In genomic region chr19:39335168-39335567, GRCh38 we compare ENCODE assay signal across 10 cellular contexts. TPM values are rescaled to one million over a fixed set of nuclear protein-coding genes. Genes with fewer than 3 reads are reported as not detected.
DNase-seq lines count a peak whose midpoint lies in the region; ATAC-seq, FAIRE-seq and TF ChIP-seq lines count a peak whose summit lies in the region.
"Had no signal": no experiment of that assay in that cellular context is flagged by ENCODE, and none has a peak within 500 bp of the region (broad histone marks: within the 10 kb centered on the region; RNA-seq: fewer than 3 reads in every experiment).

No MANE protein-coding gene starts in this region.

- H3K4me2 ChIP-seq in K562 (ENCODE audit: insufficient read depth, low read length), result peak overlapping the region; percentile 73

- H3K9ac ChIP-seq in K562 (ENCODE audit: insufficient read depth in 1 of 2, low read depth in 2 of 2, low read length in 2 of 2), result peak overlapping the region; percentile 51 to 88

- ATAC-seq in K562, result peak; percentile 65
- peak in 3 of 4 donors; percentile 9 to 16 (median 13) for ATAC-seq in pancreas

- FAIRE-seq in K562 (lab: Jason Lieb, UNC), result no peak
- no peak for FAIRE-seq in pancreas (lab: Jason Lieb, UNC)

- POLR2A ChIA-PET in K562 (lab: Yijun Ruan, JAX), result interaction anchor here (0.6 kb wide), 2 partner anchors 32 to 928 kb away, joined by 3 to 4 read pairs; no protein-coding TSS in a partner anchor

- peak overlapping the region; percentile 71; the same call in 1 of the 2 replicates for H3K4me3 ChIP-seq in GM08714 (ENCODE audit: low read length)
- H3K4me3 ChIP-seq in K562, result peak overlapping the region; percentile 44
- peak overlapping the region in 1 of 4 donors; percentile 36 for H3K4me3 ChIP-seq in pancreas

- TF ChIP-seq CTCF in K562 (IDR thresholded peaks at IDR 0.05 in 2 of 3, conservative IDR thresholded peaks at IDR 0.05 in 1 of 3; ENCODE audit: insufficient read depth in 2 of 3, low read depth in 1 of 3, low read length in 3 of 3) (no peak), pancreas (IDR thresholded peaks at IDR 0.05) (no peak), mesothelial cell of epicardium (IDR thresholded peaks at IDR 0.05; ENCODE audit: unreplicated experiment) (no peak)

- H3K27me3 Mint-ChIP-seq in mesothelial cell of epicardium (ENCODE audit: low read depth), result no peaks in the 10 kb centered on the region

- DNase-seq in KBM-7, result peak; percentile 70
- peak; percentile 54 to 62 (median 57) for DNase-seq in K562 (ENCODE audit: extremely low read depth in 1 of 4, low spot score in 3 of 4)
- DNase-seq in pancreas, result no peak
- no peak for DNase-seq in mesothelial cell of epicardium (ENCODE audit: low spot score in 2 of 2, unreplicated experiment in 2 of 2)
- DNase-seq in islet precursor cell, result no peak
- no peak for DNase-seq in cerebellar nuclear complex (lab: John Stamatoyannopoulos, UW)
- DNase-seq in midbrain (lab: John Stamatoyannopoulos, UW), result no peak
- DNase-seq: SHP77 had no signal

- H3K4me1 ChIP-seq in K562 (replicated peaks in 1 of 2; ENCODE audit: control insufficient read depth in 2 of 2, insufficient read depth in 2 of 2, low read length in 2 of 2) (peaks cover 11 to 20% of the 10 kb centered on the region in 2 experiments), pancreas (no peaks in the 10 kb centered on the region)

- in situ Hi-C loops in KBM-7 (cut with MboI; ENCODE audit: low pct_unique_long_range_greater_than_20kb, low sequenced_read_pairs), result no loop called here
- in situ Hi-C loops in K562 (cut with MboI), result no loop called here

- H2AFZ ChIP-seq in K562 (ENCODE audit: low read depth, low read length), result peak overlapping the region; percentile 83

- WGBS in K562 (ENCODE audit: insufficient coverage, low coverage, missing lambda C conversion rate), result 16% methylated on average over 6 of the region's 6 CpGs
- WGBS in pancreas, 2 donors, result 59 to 74% methylated on average over 6 of the region's 6 CpGs

- no peaks in the 10 kb centered on the region for H3K9me3 Mint-ChIP-seq in mesothelial cell of epicardium

- CTCF ChIA-PET in K562 (lab: Yijun Ruan, JAX; ENCODE audit: low intra/inter-chr PET ratio), result no interaction called here

- no peak overlapping the region for H3K4me3 Mint-ChIP-seq in mesothelial cell of epicardium

- H3K79me2 ChIP-seq in K562 (ENCODE audit: control insufficient read depth, insufficient read depth, low read length), result no peaks in the 10 kb centered on the region

- no peak for TF ChIP-seq POLR2A in K562 (conservative IDR thresholded peaks at IDR 0.05)

- no peaks in the 10 kb centered on the region for H3K9me1 ChIP-seq in K562 (ENCODE audit: control insufficient read depth, insufficient read depth, low read length)

- BruUV-seq in K562 (replicated peaks; lab: Mats Ljungman, UMichigan), result no TSS peak

- no peaks in the 10 kb centered on the region for H3K9me3 ChIP-seq in K562 (replicated peaks; ENCODE audit: control insufficient read depth, insufficient read depth, low read depth, low read length)
- no peaks in the 10 kb centered on the region for H3K9me3 ChIP-seq in pancreas

- no peaks in the 10 kb centered on the region for H3K36me3 Mint-ChIP-seq in mesothelial cell of epicardium

- intact Hi-C loops in K562 (cut with micrococcal nuclease), result no loop called here
- intact Hi-C loops in pancreas (cut with DNase I), result no loop called here

- TF ChIP-seq RAD21 in K562 (CRISPR knock-in tag; conservative IDR thresholded peaks at IDR 0.05 in 1 of 2, IDR thresholded peaks at IDR 0.05 in 1 of 2), result no peak

- TF ChIP-seq EP300 in K562 (IDR thresholded peaks at IDR 0.05; ENCODE audit: low read length), result no peak

- H3K27ac ChIP-seq in K562 (ENCODE audit: extremely low read depth, low read depth, low read length) (peak overlapping the region; percentile 62), pancreas (peak overlapping the region in 2 of 4 donors; percentile 54 to 63)

- no peaks in the 10 kb centered on the region for H3K4me1 Mint-ChIP-seq in mesothelial cell of epicardium

- no peak overlapping the region for H3K27ac Mint-ChIP-seq in mesothelial cell of epicardium

- no peaks in the 10 kb centered on the region for H4K20me1 ChIP-seq in K562 (replicated peaks; ENCODE audit: control insufficient read depth, insufficient read depth, low read length)

- H3K36me3 ChIP-seq in K562 (ENCODE audit: control insufficient read depth, insufficient read depth, low read length) (no peaks in the 10 kb centered on the region), pancreas (no peaks in the 10 kb centered on the region)

- H3K27me3 ChIP-seq in K562 (ENCODE audit: control insufficient read depth in 2 of 2, insufficient read depth in 2 of 2, low read length in 2 of 2) (no peaks in the 10 kb centered on the region), pancreas (no peaks in the 10 kb centered on the region)

RNA-seq across cellular contexts. Expression of gene GMFG, which starts 0.7 kb away (rescaled TPM):
- total RNA-seq in K562 (2011; cell fraction: chromatin; rRNA removed; ENCODE audit: low replicate concordance), result 7.6 and 17.2 TPM in 2 replicates
- total RNA-seq in K562 (2011; cell fraction: nucleolus; rRNA removed), result 11.3 and 11.6 TPM in 2 replicates
- 14.4 and 17.5 TPM in 2 replicates for total RNA-seq in K562 (2011; cell fraction: nucleoplasm; rRNA removed)
- total RNA-seq in K562 (2014; rRNA removed) (37.1 and 48.4 TPM in 2 replicates), K562 (2014; rRNA removed; fragmentation: Illumina TruSeq; extraction: Trizol) (48.5 and 59.1 TPM in 2 replicates), K562 (2015; rRNA removed; fragmentation: Illumina TruSeq; extraction: Trizol) (52.8 and 55.6 TPM in 2 replicates), K562 (2021) (51.8 and 58.6 TPM in 2 replicates), pancreas (10 to 100 TPM in 2 of 6 donors, 1 to 10 TPM in 4; 1.7 to 17.3 (median 5.9) TPM), mesothelial cell of epicardium (not detected in 3 replicates)
- polyA plus RNA-seq in K562 (2011; rRNA removed) (91.3 and 101 TPM in 2 replicates), K562 (2014; fragmentation: Illumina TruSeq; extraction: Trizol) (49.0 and 60.2 TPM in 2 replicates), K562 (2014; fragmentation: Nextera tagmentation; extraction: Ambion mirVana) (100 to 1,000 TPM; 133 to 152 TPM), K562 (2014; rRNA removed) (61.3 and 70.7 TPM in 2 replicates), pancreas (10 to 100 TPM; 16.1 to 17.3 TPM)
- 45.0 and 75.1 TPM in 2 replicates for polyA plus RNA-seq in K562 (2011; cell fraction: cytosol; rRNA removed)
- 35.8 and 51.3 TPM in 2 replicates for polyA plus RNA-seq in K562 (2011; cell fraction: nucleus; rRNA removed)
- 108 and 198 TPM in 2 replicates for polyA plus RNA-seq in K562 (2012)
- polyA minus RNA-seq in K562 (2011; rRNA and poly(A)+ RNA removed), result 23.5 and 24.2 TPM in 2 replicates
- polyA minus RNA-seq in K562 (2011; cell fraction: cytosol; rRNA and poly(A)+ RNA removed), result 8.4 and 10.6 TPM in 2 replicates
- 2.2 and 9.1 TPM in 2 replicates for polyA minus RNA-seq in K562 (2011; cell fraction: nucleus; rRNA and poly(A)+ RNA removed)
- total RNA-seq: epithelial cell of proximal tubule had no signal

RNA-seq across cellular contexts. Expression of gene SAMD4B, which starts 7.1 kb away (rescaled TPM):
- 114 and 163 TPM in 2 replicates for total RNA-seq in K562 (2011; cell fraction: chromatin; rRNA removed; ENCODE audit: low replicate concordance)
- 74.5 and 86.1 TPM in 2 replicates for total RNA-seq in K562 (2011; cell fraction: nucleolus; rRNA removed)
- 116 and 164 TPM in 2 replicates for total RNA-seq in K562 (2011; cell fraction: nucleoplasm; rRNA removed)
- total RNA-seq in K562 (2014; rRNA removed), result 41.1 and 55.2 TPM in 2 replicates
- total RNA-seq in K562 (2014; rRNA removed; fragmentation: Illumina TruSeq; extraction: Trizol), result 17.2 and 19.9 TPM in 2 replicates
- 38.0 and 42.2 TPM in 2 replicates for total RNA-seq in K562 (2015; rRNA removed; fragmentation: Illumina TruSeq; extraction: Trizol)
- 86.3 and 90.5 TPM in 2 replicates for total RNA-seq in K562 (2021)
- 20.9 and 54.2 TPM in 2 replicates for polyA plus RNA-seq in K562 (2011; rRNA removed)
- polyA plus RNA-seq in K562 (2011; cell fraction: cytosol; rRNA removed), result 38.5 and 56.2 TPM in 2 replicates
- polyA plus RNA-seq in K562 (2011; cell fraction: nucleus; rRNA removed), result 81.0 and 127 TPM in 2 replicates
- polyA plus RNA-seq in K562 (2012), result 86.0 and 136 TPM in 2 replicates
- 81.8 and 105 TPM in 2 replicates for polyA plus RNA-seq in K562 (2014; fragmentation: Illumina TruSeq; extraction: Trizol)
- polyA plus RNA-seq in K562 (2014; fragmentation: Nextera tagmentation; extraction: Ambion mirVana), result 1 to 10 TPM; 3.4 to 5.9 TPM
- 76.4 and 77.0 TPM in 2 replicates for polyA plus RNA-seq in K562 (2014; rRNA removed)
- polyA minus RNA-seq in K562 (2011; rRNA and poly(A)+ RNA removed), result 22.5 and 27.0 TPM in 2 replicates
- 59.6 and 84.3 TPM in 2 replicates for polyA minus RNA-seq in K562 (2011; cell fraction: cytosol; rRNA and poly(A)+ RNA removed)
- 23.4 and 27.1 TPM in 2 replicates for polyA minus RNA-seq in K562 (2011; cell fraction: nucleus; rRNA and poly(A)+ RNA removed)
- total RNA-seq in pancreas, result 10 to 100 TPM; 24.1 to 46.4 (median 30.8) TPM
- 100 to 1,000 TPM; 103 to 106 TPM for polyA plus RNA-seq in pancreas
- 128 to 143 TPM (median 133 TPM) in 3 replicates for total RNA-seq in mesothelial cell of epicardium

RNA-seq across cellular contexts. Expression of gene LRFN1, which starts 14.5 kb away (rescaled TPM):
- total RNA-seq in K562 (2011; cell fraction: chromatin; rRNA removed; ENCODE audit: low replicate concordance), result 2.3 and 5.9 TPM in 2 replicates
- 10.0 and 11.3 TPM in 2 replicates for total RNA-seq in K562 (2011; cell fraction: nucleolus; rRNA removed)
- 5.9 and 6.6 TPM in 2 replicates for total RNA-seq in K562 (2011; cell fraction: nucleoplasm; rRNA removed)
- 3.8 and 5.0 TPM in 2 replicates for total RNA-seq in K562 (2014; rRNA removed)
- total RNA-seq in K562 (2014; rRNA removed; fragmentation: Illumina TruSeq; extraction: Trizol), result 0.44 and 0.45 TPM in 2 replicates
- 1.1 and 1.3 TPM in 2 replicates for total RNA-seq in K562 (2015; rRNA removed; fragmentation: Illumina TruSeq; extraction: Trizol)
- 10.6 and 10.7 TPM in 2 replicates for total RNA-seq in K562 (2021)
- 0.52 and 1.0 TPM in 2 replicates for polyA plus RNA-seq in K562 (2011; rRNA removed)
- 1.9 and 4.7 TPM in 2 replicates for polyA plus RNA-seq in K562 (2011; cell fraction: cytosol; rRNA removed)
- 2.7 and 3.9 TPM in 2 replicates for polyA plus RNA-seq in K562 (2011; cell fraction: nucleus; rRNA removed)
- 4.1 and 4.7 TPM in 2 replicates for polyA plus RNA-seq in K562 (2012)
- polyA plus RNA-seq in K562 (2014; fragmentation: Illumina TruSeq; extraction: Trizol), result 1.3 and 2.1 TPM in 2 replicates
- polyA plus RNA-seq in K562 (2014; fragmentation: Nextera tagmentation; extraction: Ambion mirVana), result under 1 TPM; 0.13 TPM
- polyA plus RNA-seq in K562 (2014; rRNA removed), result 3.9 and 4.6 TPM in 2 replicates
- 0.98 and 1.0 TPM in 2 replicates for polyA minus RNA-seq in K562 (2011; rRNA and poly(A)+ RNA removed)
- 2.8 and 5.5 TPM in 2 replicates for polyA minus RNA-seq in K562 (2011; cell fraction: cytosol; rRNA and poly(A)+ RNA removed)
- polyA minus RNA-seq in K562 (2011; cell fraction: nucleus; rRNA and poly(A)+ RNA removed), result 2.7 and 3.8 TPM in 2 replicates
- 1 to 10 TPM; 1.7 to 2.3 (median 2.2) TPM for total RNA-seq in pancreas
- polyA plus RNA-seq in pancreas, result 1 to 10 TPM in 1 of 2 donors, under 1 TPM in 1; 0.77 to 1.6 TPM
- 19.1 to 20.6 TPM (median 20.4 TPM) in 3 replicates for total RNA-seq in mesothelial cell of epicardium

RNA-seq across cellular contexts. Expression of gene IFNL1, which starts 39.0 kb away (rescaled TPM):
- total RNA-seq in K562 (2011; cell fraction: chromatin; rRNA removed; ENCODE audit: low replicate concordance), result not detected in 2 replicates
- not detected in 2 replicates for total RNA-seq in K562 (2011; cell fraction: nucleolus; rRNA removed)
- total RNA-seq in K562 (2011; cell fraction: nucleoplasm; rRNA removed), result not detected in 2 replicates
- total RNA-seq in K562 (2014; rRNA removed) (not detected in 2 replicates), K562 (2014; rRNA removed; fragmentation: Illumina TruSeq; extraction: Trizol) (not detected in 2 replicates), K562 (2015; rRNA removed; fragmentation: Illumina TruSeq; extraction: Trizol) (not detected in 2 replicates), K562 (2021) (not detected in 2 replicates), pancreas (not detected), mesothelial cell of epicardium (not detected in 3 replicates)
- polyA plus RNA-seq in K562 (2011; rRNA removed) (not detected in 2 replicates), K562 (2014; fragmentation: Illumina TruSeq; extraction: Trizol) (not detected in 2 replicates), K562 (2014; fragmentation: Nextera tagmentation; extraction: Ambion mirVana) (not detected), K562 (2014; rRNA removed) (not detected in 2 replicates), pancreas (not detected)
- not detected in 2 replicates for polyA plus RNA-seq in K562 (2011; cell fraction: cytosol; rRNA removed)
- polyA plus RNA-seq in K562 (2011; cell fraction: nucleus; rRNA removed), result not detected in 2 replicates
- not detected in 2 replicates for polyA plus RNA-seq in K562 (2012)
- polyA minus RNA-seq in K562 (2011; rRNA and poly(A)+ RNA removed), result not detected in 2 replicates
- not detected in 2 replicates for polyA minus RNA-seq in K562 (2011; cell fraction: cytosol; rRNA and poly(A)+ RNA removed)
- not detected in 2 replicates for polyA minus RNA-seq in K562 (2011; cell fraction: nucleus; rRNA and poly(A)+ RNA removed)
- total RNA-seq: epithelial cell of proximal tubule had no signal

RNA-seq across cellular contexts. Expression of gene PAF1, which starts 55.7 kb away (rescaled TPM):
- total RNA-seq in K562 (2011; cell fraction: chromatin; rRNA removed; ENCODE audit: low replicate concordance), result 59.0 and 87.9 TPM in 2 replicates
- 51.6 and 65.2 TPM in 2 replicates for total RNA-seq in K562 (2011; cell fraction: nucleolus; rRNA removed)
- total RNA-seq in K562 (2011; cell fraction: nucleoplasm; rRNA removed), result 40.5 and 40.8 TPM in 2 replicates
- total RNA-seq in K562 (2014; rRNA removed) (41.2 and 50.5 TPM in 2 replicates), K562 (2014; rRNA removed; fragmentation: Illumina TruSeq; extraction: Trizol) (22.6 and 23.2 TPM in 2 replicates), K562 (2015; rRNA removed; fragmentation: Illumina TruSeq; extraction: Trizol) (37.0 and 39.8 TPM in 2 replicates), K562 (2021) (30.7 and 33.8 TPM in 2 replicates), pancreas (10 to 100 TPM; 11.3 to 17.7 (median 14.6) TPM), mesothelial cell of epicardium (41.4 to 47.8 TPM (median 42.9 TPM) in 3 replicates)
- polyA plus RNA-seq in K562 (2011; rRNA removed) (30.1 and 31.6 TPM in 2 replicates), K562 (2014; fragmentation: Illumina TruSeq; extraction: Trizol) (41.1 and 45.0 TPM in 2 replicates), K562 (2014; fragmentation: Nextera tagmentation; extraction: Ambion mirVana) (1 to 10 TPM; 1.5 to 1.7 TPM), K562 (2014; rRNA removed) (32.4 and 43.5 TPM in 2 replicates), pancreas (10 to 100 TPM; 28.1 to 41.1 TPM)
- 31.4 and 56.3 TPM in 2 replicates for polyA plus RNA-seq in K562 (2011; cell fraction: cytosol; rRNA removed)
- 65.9 and 73.6 TPM in 2 replicates for polyA plus RNA-seq in K562 (2011; cell fraction: nucleus; rRNA removed)
- 37.5 and 43.8 TPM in 2 replicates for polyA plus RNA-seq in K562 (2012)
- polyA minus RNA-seq in K562 (2011; rRNA and poly(A)+ RNA removed), result 38.6 and 43.3 TPM in 2 replicates
- polyA minus RNA-seq in K562 (2011; cell fraction: cytosol; rRNA and poly(A)+ RNA removed), result 21.1 and 21.3 TPM in 2 replicates
- 33.7 and 58.5 TPM in 2 replicates for polyA minus RNA-seq in K562 (2011; cell fraction: nucleus; rRNA and poly(A)+ RNA removed)

Comparison
In these comparisons a context has a peak if more than half of its experiments do, and no peak if none do; other contexts are left out.
1. DNase-seq: peak in KBM-7 (single experiment) and K562 (4 of 4); none in pancreas (0 of 6), mesothelial cell of epicardium (0 of 2), islet precursor cell (single experiment), cerebellar nuclear complex (0 of 2) and midbrain (single experiment).